ENCODE assay signal across 25 cellular contexts in genomic region chr9:113911850-113912249, GRCh38. TPM values are rescaled to one million over a fixed set of nuclear protein-coding genes. Genes with fewer than 3 reads are reported as not detected.
DNase-seq lines count a peak whose midpoint lies in the region; ATAC-seq, FAIRE-seq and TF ChIP-seq lines count a peak whose summit lies in the region.
"Had no signal": no experiment of that assay in that cellular context is flagged by ENCODE, and none has a peak within 500 bp of the region (broad histone marks: within the 10 kb centered on the region; RNA-seq: fewer than 3 reads in every experiment).

No MANE protein-coding gene starts in this region.

- H3K23ac ChIP-seq in H1 (ENCODE audit: insufficient read length), result no peak overlapping the region

- H3K4ac ChIP-seq in H1 (replicated peaks; ENCODE audit: insufficient read length, low read depth, low read length), result no peak overlapping the region

- ATAC-seq in activated CD8-positive, alpha-beta memory T cell treated with anti-CD3 and anti-CD28 coated beads, Interleukin-2, amount 10 ng/mL, durations not matched to agents 7 days and 5 days, result no peak
- ATAC-seq: effector memory CD8-positive, alpha-beta T cell had no signal

- 0 out of 2 replicates have a peak overlapping the region, but pooled peaks have one; percentile 27 for H2BK12ac ChIP-seq in H1 (ENCODE audit: low read depth, low read length)

- H3K27me3 ChIP-seq in H1 (replicated peaks in 1 of 4; ENCODE audit: control insufficient read depth in 3 of 4, extremely low read depth in 1 of 4, insufficient read depth in 3 of 4, low read length in 3 of 4) (no peaks in the 10 kb centered on the region), neural progenitor cell (no peaks in the 10 kb centered on the region)
- H3K27me3 ChIP-seq: testis, uterus had no signal

- H4K8ac ChIP-seq in H1 (ENCODE audit: extremely low read depth, insufficient read depth, low read length), result no peak overlapping the region

- no peak for TF ChIP-seq EP300 in H1 (IDR thresholded peaks at IDR 0.05; ENCODE audit: borderline replicate concordance in 1 of 2, low read depth in 2 of 2, low read length in 2 of 2)

- H4K91ac ChIP-seq in H1 (replicated peaks; ENCODE audit: insufficient read length, low read length), result no peak overlapping the region

- CTCF ChIA-PET in activated CD8-positive, alpha-beta memory T cell treated with anti-CD3 and anti-CD28 coated beads, Interleukin-2, amount 10 ng/mL, durations not matched to agents 7 days and 5 days (lab: Charles Lee), result no interaction called here
- CTCF ChIA-PET in H1 (lab: Charles Lee; ENCODE audit: partially characterized antibody), result interaction anchor here (0.6 to 1.3 kb wide), 3 partner anchors 15 to 408 kb away, joined by 3 to 4 read pairs (median 3); no protein-coding TSS in a partner anchor
- CTCF ChIA-PET in Calu3 (lab: Charles Lee), result no interaction called here

- H3K56ac ChIP-seq in H1 (replicated peaks; ENCODE audit: insufficient read length, low read depth, low read length), result no peak overlapping the region

- no peak overlapping the region for H2BK20ac ChIP-seq in H1 (ENCODE audit: low read length)

- TF ChIP-seq RAD21 in H1 (IDR thresholded peaks at IDR 0.05 in 1 of 2, conservative IDR thresholded peaks at IDR 0.05 in 1 of 2; ENCODE audit: low read depth in 2 of 2, low read length in 2 of 2), result no peak

- H3K9me3 ChIP-seq in H1 (ENCODE audit: insufficient read depth in 2 of 2, low read depth in 1 of 2, low read length in 1 of 2), result no peaks in the 10 kb centered on the region
- no peaks in the 10 kb centered on the region for H3K9me3 ChIP-seq in neural progenitor cell (ENCODE audit: low read depth)
- H3K9me3 ChIP-seq: testis, uterus had no signal

- no peak overlapping the region for H3K14ac ChIP-seq in H1 (ENCODE audit: insufficient read length)

- H3K27ac Mint-ChIP-seq in activated CD8-positive, alpha-beta memory T cell treated with anti-CD3 and anti-CD28 coated beads, Interleukin-2, amount 10 ng/mL, durations not matched to agents 7 days and 5 days, result no peak overlapping the region
- H3K27ac Mint-ChIP-seq in neural progenitor cell (peak overlapping the region; percentile 91), Calu3 (ENCODE audit: unreplicated experiment) (no peak overlapping the region)
- H3K27ac Mint-ChIP-seq: activated CD4-positive, alpha-beta memory T cell treated with anti-CD3 and anti-CD28 coated beads for 36 hours; activated T-helper 1 cell treated with anti-CD3 and anti-CD28 coated beads, Interleukin-12 subunit alpha, Interleukin-12 subunit beta, Interleukin-2, Interleukin-4 antibody, amounts not matched to agents 30 ng/mL and 10 ng/mL and 1 ng/mL, durations not matched to agents 14 hours and 24 hours and 36 hours; effector memory CD8-positive, alpha-beta T cell had no signal

- H3K27ac ChIP-seq in H1 (ENCODE audit: low read depth, low read length), result no peak overlapping the region
- H3K27ac ChIP-seq in neural progenitor cell, result no peak overlapping the region
- H3K27ac ChIP-seq: testis, uterus had no signal

- H3K36me3 Mint-ChIP-seq in activated CD8-positive, alpha-beta memory T cell treated with anti-CD3 and anti-CD28 coated beads, Interleukin-2, amount 10 ng/mL, durations not matched to agents 7 days and 5 days, result no peaks in the 10 kb centered on the region
- peaks cover 11% of the 10 kb centered on the region for H3K36me3 Mint-ChIP-seq in neural progenitor cell
- H3K36me3 Mint-ChIP-seq in Calu3 (ENCODE audit: insufficient read depth, unreplicated experiment), result peaks cover 4% of the 10 kb centered on the region
- H3K36me3 Mint-ChIP-seq: activated CD4-positive, alpha-beta memory T cell treated with anti-CD3 and anti-CD28 coated beads for 36 hours; naive B cell had no signal

- no peaks in the 10 kb centered on the region for H3F3A ChIP-seq in neural progenitor cell (ENCODE audit: low read depth)

- H2BK5ac ChIP-seq in H1 (ENCODE audit: low read depth, low read length), result no peak overlapping the region

- TF ChIP-seq POLR2A in H1 (IDR thresholded peaks at IDR 0.05; ENCODE audit: control extremely low read depth in 1 of 2, low read depth in 2 of 2, low read length in 2 of 2), result no peak

- H3K4me1 ChIP-seq in H1 (replicated peaks in 1 of 4; ENCODE audit: control insufficient read depth in 3 of 4, insufficient read depth in 4 of 4, low read length in 3 of 4), result peaks cover 0 to 3% (median under 1%) of the 10 kb centered on the region in 4 experiments; a peak in 1 of 7 replicates
- H3K4me1 ChIP-seq in neural progenitor cell, result peaks cover 19% of the 10 kb centered on the region

- H3K4me2 ChIP-seq in H1 (ENCODE audit: insufficient read depth in 1 of 2, low read depth in 2 of 2, low read length in 2 of 2) (no peak overlapping the region), neural progenitor cell (peak overlapping the region; percentile 43)

- peaks cover 0 to 3% of the 10 kb centered on the region in 2 experiments for H4K20me1 ChIP-seq in H1 (replicated peaks in 1 of 2; ENCODE audit: control insufficient read depth in 1 of 2, insufficient read depth in 2 of 2, low read length in 2 of 2)
- peaks cover 97% of the 10 kb centered on the region for H4K20me1 ChIP-seq in neural progenitor cell (ENCODE audit: low read depth)

- no peaks in the 10 kb centered on the region for H3K9me3 Mint-ChIP-seq in activated CD8-positive, alpha-beta memory T cell treated with anti-CD3 and anti-CD28 coated beads, Interleukin-2, amount 10 ng/mL, durations not matched to agents 7 days and 5 days (ENCODE audit: low read depth)
- H3K9me3 Mint-ChIP-seq in neural progenitor cell (no peaks in the 10 kb centered on the region), Calu3 (ENCODE audit: low read depth, unreplicated experiment) (no peaks in the 10 kb centered on the region)
- H3K9me3 Mint-ChIP-seq: activated CD4-positive, alpha-beta memory T cell treated with anti-CD3 and anti-CD28 coated beads for 36 hours; activated T-helper 1 cell treated with anti-CD3 and anti-CD28 coated beads, Interleukin-12 subunit alpha, Interleukin-12 subunit beta, Interleukin-2, Interleukin-4 antibody, amounts not matched to agents 30 ng/mL and 10 ng/mL and 1 ng/mL, durations not matched to agents 14 hours and 24 hours and 36 hours; central memory CD8-positive, alpha-beta T cell; effector memory CD8-positive, alpha-beta T cell; naive B cell had no signal

- no peak overlapping the region for H3K4me3 Mint-ChIP-seq in activated CD8-positive, alpha-beta memory T cell treated with anti-CD3 and anti-CD28 coated beads, Interleukin-2, amount 10 ng/mL, durations not matched to agents 7 days and 5 days
- no peak overlapping the region for H3K4me3 Mint-ChIP-seq in neural progenitor cell
- H3K4me3 Mint-ChIP-seq in Calu3 (ENCODE audit: low read depth, unreplicated experiment), result no peak overlapping the region
- H3K4me3 Mint-ChIP-seq: activated CD4-positive, alpha-beta memory T cell treated with anti-CD3 and anti-CD28 coated beads for 36 hours; activated T-helper 1 cell treated with anti-CD3 and anti-CD28 coated beads, Interleukin-12 subunit alpha, Interleukin-12 subunit beta, Interleukin-2, Interleukin-4 antibody, amounts not matched to agents 30 ng/mL and 10 ng/mL and 1 ng/mL, durations not matched to agents 14 hours and 24 hours and 36 hours; central memory CD8-positive, alpha-beta T cell; effector memory CD8-positive, alpha-beta T cell; naive B cell had no signal

- POLR2A ChIA-PET in H1 (lab: Charles Lee; ENCODE audit: partially characterized antibody), result no interaction called here

- H3K36me3 ChIP-seq in H1 (ENCODE audit: control insufficient read depth in 2 of 4, insufficient read depth in 4 of 4, low read length in 3 of 4) (no peaks in the 10 kb centered on the region), neural progenitor cell (no peaks in the 10 kb centered on the region)
- H3K36me3 ChIP-seq: uterus had no signal

- no TSS peak for BruUV-seq in Calu3 (replicated peaks; lab: Mats Ljungman, UMichigan)

- intact Hi-C loops in Calu3 (cut with micrococcal nuclease; ENCODE audit: unreplicated experiment), result no loop called here

- no peak for FAIRE-seq in H1 (lab: Jason Lieb, UNC)

- H3K23me2 ChIP-seq in H1 (ENCODE audit: low read depth, low read length), result no peaks in the 10 kb centered on the region; the same call in 1 of the 2 replicates

- no peak overlapping the region for H2AK5ac ChIP-seq in H1 (ENCODE audit: low read depth, low read length)

- H3K4me3 ChIP-seq in H1 (ENCODE audit: extremely low read depth in 1 of 4, insufficient read depth in 2 of 4, low read depth in 3 of 4, low read length in 4 of 4) (no peak overlapping the region), neural progenitor cell (no peak overlapping the region)
- H3K4me3 ChIP-seq: testis, uterus had no signal

- H3K4me1 Mint-ChIP-seq in activated CD8-positive, alpha-beta memory T cell treated with anti-CD3 and anti-CD28 coated beads, Interleukin-2, amount 10 ng/mL, durations not matched to agents 7 days and 5 days, result peaks cover 3% of the 10 kb centered on the region
- peaks cover 15% of the 10 kb centered on the region for H3K4me1 Mint-ChIP-seq in neural progenitor cell
- peaks cover 27% of the 10 kb centered on the region for H3K4me1 Mint-ChIP-seq in Calu3 (ENCODE audit: low read depth, unreplicated experiment)
- H3K4me1 Mint-ChIP-seq: central memory CD8-positive, alpha-beta T cell had no signal

- H3K79me2 ChIP-seq in H1 (ENCODE audit: control insufficient read depth in 1 of 2, insufficient read depth in 2 of 2, low read length in 2 of 2), result peaks cover 0 to 27% of the 10 kb centered on the region in 2 experiments; a peak in 1 of 4 replicates
- H3K79me2 ChIP-seq in neural progenitor cell (ENCODE audit: low read depth), result peaks cover 59% of the 10 kb centered on the region

- peaks cover 8% of the 10 kb centered on the region; the same call in 1 of the 2 replicates for H3K79me1 ChIP-seq in H1 (ENCODE audit: low read depth, low read length)

- H3K9ac ChIP-seq in H1 (replicated peaks in 1 of 4; ENCODE audit: extremely low read depth in 1 of 4, low read depth in 3 of 4, low read length in 3 of 4), result no peak overlapping the region
- no peak overlapping the region for H3K9ac ChIP-seq in neural progenitor cell

- TF ChIP-seq CTCF in H1 (IDR thresholded peaks at IDR 0.05; ENCODE audit: control extremely low read depth in 1 of 3, insufficient read depth in 1 of 3, low read depth in 1 of 3, low read length in 3 of 3) (no peak), neural progenitor cell (IDR thresholded peaks at IDR 0.05) (no peak), Calu3 (IDR thresholded peaks at IDR 0.05; ENCODE audit: unreplicated experiment) (no peak)

- H2BK15ac ChIP-seq in H1 (ENCODE audit: low read length), result no peak overlapping the region

- no peaks in the 10 kb centered on the region for H3K27me3 Mint-ChIP-seq in activated CD8-positive, alpha-beta memory T cell treated with anti-CD3 and anti-CD28 coated beads, Interleukin-2, amount 10 ng/mL, durations not matched to agents 7 days and 5 days
- H3K27me3 Mint-ChIP-seq in neural progenitor cell (ENCODE audit: insufficient read depth, low read depth) (peaks cover 3% of the 10 kb centered on the region), Calu3 (ENCODE audit: unreplicated experiment) (no peaks in the 10 kb centered on the region)
- H3K27me3 Mint-ChIP-seq: activated CD4-positive, alpha-beta memory T cell treated with anti-CD3 and anti-CD28 coated beads for 36 hours; naive B cell had no signal

- H3K18ac ChIP-seq in H1 (ENCODE audit: extremely low read depth, low read length), result no peak overlapping the region; the same call in none of the 2 replicates

- peak; percentile 37 for DNase-seq in activated CD8-positive, alpha-beta memory T cell treated with anti-CD3 and anti-CD28 coated beads, Interleukin-2, amount 50 U/mL, for 48 hours
- DNase-seq in activated CD8-positive, alpha-beta memory T cell treated with anti-CD3 and anti-CD28 coated beads, Interleukin-2, amount 10 ng/mL, durations not matched to agents 7 days and 5 days, result no peak
- DNase-seq in H1 (ENCODE audit: low read depth in 1 of 2, low spot score in 2 of 2) (peak in 1 of 2 experiments; percentile 44), neural progenitor cell (ENCODE audit: low spot score) (peak; percentile 40), NCI-H526 treated with DMSO at 0.1 percent for 48 hours (lab: John Stamatoyannopoulos, UW) (no peak), Calu3 (no peak)
- no peak for DNase-seq in stimulated activated CD4-positive, alpha-beta T cell treated with anti-CD3 and anti-CD28 coated beads, Interleukin-4, amount 100 ng/mL, for 24 hours
- DNase-seq: activated CD4-positive, alpha-beta memory T cell treated with anti-CD3 and anti-CD28 coated beads for 36 hours; activated CD8-positive, alpha-beta memory T cell treated with anti-CD3 and anti-CD28 coated beads, Interleukin-2, amount 50 U/mL, for 4 hours; activated naive CD4-positive, alpha-beta T cell treated with Interleukin-2 at 50 U/mL for 16 hours; DND-41; effector memory CD8-positive, alpha-beta T cell; GF-D8; MV-4-11; naive B cell; NCI-H1436; NCI-H2081; NCI-H226; NK-92 treated with Interleukin-12 subunit alpha and Interleukin-12 subunit beta, amount 100 ng/mL, for 24 hours; nucleus accumbens; stimulated activated naive CD4-positive, alpha-beta T cell; testis; uterus had no signal

- 85% methylated on average over 4 of the region's 4 CpGs; no CpG with 5 or more reads in 1 of the 2 experiments for WGBS in H1 (ENCODE audit: extremely low coverage in 1 of 2, insufficient coverage in 1 of 2, insufficient read length in 1 of 2, insufficient replicate concordance in 2 of 2, low coverage in 1 of 2, low lambda C conversion rate in 2 of 2, missing lambda C conversion rate in 1 of 2), 2 experiments

- H2AFZ ChIP-seq in H1 (ENCODE audit: low read length) (no peak overlapping the region), neural progenitor cell (replicated peaks) (no peak overlapping the region)

- H4K5ac ChIP-seq in H1 (ENCODE audit: insufficient read length, low read depth, low read length), result no peak overlapping the region

- no peak overlapping the region for H2BK120ac ChIP-seq in H1 (replicated peaks; ENCODE audit: low read depth, low read length)

RNA-seq across cellular contexts. Expression of gene ZNF618, which starts 35.7 kb away (rescaled TPM):
- under 1 TPM; 0.54 to 0.79 TPM for total RNA-seq in activated CD8-positive, alpha-beta memory T cell treated with anti-CD3 and anti-CD28 coated beads, Interleukin-2, amount 10 ng/mL, durations not matched to agents 7 days and 5 days
- total RNA-seq in H1 (2021; fragmentation: NEBNext Ultra II Directional; extraction: Animal tissue kit (Norgen Biotek cat#: 25700)), result 28.5 and 31.4 TPM in 2 replicates
- 9.6 and 11.2 TPM in 2 replicates for polyA plus RNA-seq in H1 (2011; rRNA removed)
- polyA plus RNA-seq in H1 (2011; cell fraction: cytosol; rRNA removed), result 7.3 TPM
- 27.9 TPM for polyA plus RNA-seq in H1 (2011; cell fraction: nucleus; rRNA removed)
- polyA plus RNA-seq in H1 (2012, experiment 1 of 2), result 12.4 to 15.7 TPM (median 14.4 TPM) in 4 replicates
- polyA plus RNA-seq in H1 (2012, experiment 2 of 2), result 5.8 TPM
- 17.0 TPM for polyA plus RNA-seq in H1 (2013, experiment 1 of 2)
- polyA plus RNA-seq in H1 (2013, experiment 2 of 2), result 16.1 TPM
- 15.2 and 17.9 TPM in 2 replicates for polyA minus RNA-seq in H1 (2011; rRNA and poly(A)+ RNA removed)
- 10.3 TPM for polyA minus RNA-seq in H1 (2011; cell fraction: cytosol; rRNA and poly(A)+ RNA removed)
- polyA minus RNA-seq in H1 (2011; cell fraction: nucleus; rRNA and poly(A)+ RNA removed), result 21.1 TPM
- total RNA-seq in neural progenitor cell (ENCODE audit: low replicate concordance) (10.5 and 16.9 TPM in 2 replicates), Calu3 (2022) (18.0 and 20.3 TPM in 2 replicates)

Comparison
In these comparisons a context has a peak if more than half of its experiments do, and no peak if none do; other contexts are left out.
1. DNase-seq: peak in activated CD8-positive, alpha-beta memory T cell treated with anti-CD3 and anti-CD28 coated beads, Interleukin-2, amount 50 U/mL, for 48 hours (single experiment) and neural progenitor cell (single experiment); none in activated CD8-positive, alpha-beta memory T cell treated with anti-CD3 and anti-CD28 coated beads, Interleukin-2, amount 10 ng/mL, durations not matched to agents 7 days and 5 days (single experiment), NCI-H526 treated with DMSO at 0.1 percent for 48 hours (single experiment), Calu3 (single experiment) and stimulated activated CD4-positive, alpha-beta T cell treated with anti-CD3 and anti-CD28 coated beads, Interleukin-4, amount 100 ng/mL, for 24 hours (single experiment).